Comparison of ENCODE assay signal across 8 cellular contexts in the genomic region with DNA sequence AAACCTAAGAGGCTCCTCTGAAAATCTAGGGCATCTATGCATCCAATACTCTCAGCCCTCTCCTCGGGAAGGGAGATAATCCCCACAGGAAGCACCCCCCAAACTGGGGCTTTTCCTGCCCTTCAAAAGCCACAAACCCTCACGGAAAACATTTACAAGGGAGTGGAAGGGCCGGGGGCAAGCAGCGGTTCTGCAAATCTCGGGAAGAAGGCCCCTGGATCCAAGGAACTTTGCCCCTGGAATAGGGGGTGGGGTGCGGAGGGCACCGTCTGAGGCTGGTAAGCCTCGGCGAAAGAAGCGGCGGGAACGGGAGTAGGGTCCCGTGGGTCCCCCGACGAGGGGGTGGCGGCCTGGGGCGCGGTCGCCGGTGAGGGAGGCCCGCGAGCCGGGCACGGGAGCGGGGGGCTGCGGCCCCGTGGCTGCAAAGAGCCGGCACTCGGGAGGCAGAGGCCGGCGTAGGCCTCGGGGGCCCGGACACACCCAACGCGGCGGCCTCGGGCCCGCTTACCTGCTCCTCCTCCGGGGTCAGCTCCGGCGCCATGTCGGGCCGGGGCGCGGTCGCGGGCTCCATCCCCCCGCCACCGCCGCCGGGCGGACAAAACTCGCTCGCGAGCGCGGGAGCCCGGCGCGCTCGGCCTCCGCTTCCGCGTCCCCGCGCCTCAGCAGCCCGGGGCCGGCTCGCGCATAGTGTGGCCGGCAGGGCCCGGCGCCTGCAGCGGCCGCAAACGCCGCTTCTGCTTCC. TPM values are rescaled to one million over a fixed set of nuclear protein-coding genes. Genes with fewer than 3 reads are reported as not detected.
DNase-seq lines count a peak whose midpoint lies in the region; ATAC-seq and TF ChIP-seq lines count a peak whose summit lies in the region.

No MANE protein-coding gene starts in this region.

- H3K36me3 Mint-ChIP-seq in activated T-helper 1 cell treated with anti-CD3 and anti-CD28 coated beads, Interleukin-12 subunit alpha, Interleukin-12 subunit beta, Interleukin-2, Interleukin-4 antibody, amounts not matched to agents 30 ng/mL and 10 ng/mL and 1 ng/mL, durations not matched to agents 14 hours and 24 hours and 36 hours (ENCODE audit: low read depth), result peaks cover 12% of the 10 kb centered on the region

- H3K4me3 ChIP-seq in MG63, result peak overlapping the region; percentile 68
- peak overlapping the region; percentile 85 for H3K4me3 ChIP-seq in fibroblast of villous mesenchyme (ENCODE audit: low read depth, low read length)
- peak overlapping the region; percentile 83 to 86 for H3K4me3 ChIP-seq in neutrophil (ENCODE audit: low read depth in 1 of 2, low read length in 1 of 2)

- intact Hi-C loops in activated T-helper 1 cell treated with anti-CD3 and anti-CD28 coated beads, Interleukin-12 subunit alpha, Interleukin-12 subunit beta, Interleukin-2, Interleukin-4 antibody, amounts not matched to agents 30 ng/mL and 10 ng/mL and 1 ng/mL, durations not matched to agents 14 hours and 24 hours and 36 hours (cut with micrococcal nuclease), result loop anchor here (2.0 to 10.0 kb wide), 3 partner anchors 64 to 234 kb away; no protein-coding TSS in a partner anchor

- peaks cover 9% of the 10 kb centered on the region for H3K36me3 ChIP-seq in MG63
- no peaks in the 10 kb centered on the region for H3K36me3 ChIP-seq in neutrophil

- H3K9me3 Mint-ChIP-seq in activated T-helper 1 cell treated with anti-CD3 and anti-CD28 coated beads, Interleukin-12 subunit alpha, Interleukin-12 subunit beta, Interleukin-2, Interleukin-4 antibody, amounts not matched to agents 30 ng/mL and 10 ng/mL and 1 ng/mL, durations not matched to agents 14 hours and 24 hours and 36 hours, result no peaks in the 10 kb centered on the region

- H3K9me3 ChIP-seq in MG63, result no peaks in the 10 kb centered on the region
- no peaks in the 10 kb centered on the region for H3K9me3 ChIP-seq in neutrophil

- ATAC-seq in GM18907 (IDR thresholded peaks at IDR 0.05; ENCODE audit: unreplicated experiment), result peak; percentile 43

- in situ Hi-C loops in ACHN (cut with HindIII; ENCODE audit: low pct_ligation_motif_present, low pct_unique_long_range_greater_than_20kb, low sequenced_read_pairs), result no loop called here

- H3K27me3 ChIP-seq in MG63 (no peaks in the 10 kb centered on the region), neutrophil (no peaks in the 10 kb centered on the region)

- peak overlapping the region; percentile 91 for H3K27ac Mint-ChIP-seq in activated T-helper 1 cell treated with anti-CD3 and anti-CD28 coated beads, Interleukin-12 subunit alpha, Interleukin-12 subunit beta, Interleukin-2, Interleukin-4 antibody, amounts not matched to agents 30 ng/mL and 10 ng/mL and 1 ng/mL, durations not matched to agents 14 hours and 24 hours and 36 hours

- peak overlapping the region; percentile 95 for H3K4me3 Mint-ChIP-seq in activated T-helper 1 cell treated with anti-CD3 and anti-CD28 coated beads, Interleukin-12 subunit alpha, Interleukin-12 subunit beta, Interleukin-2, Interleukin-4 antibody, amounts not matched to agents 30 ng/mL and 10 ng/mL and 1 ng/mL, durations not matched to agents 14 hours and 24 hours and 36 hours

- TF ChIP-seq CTCF in fibroblast of villous mesenchyme (IDR thresholded peaks at IDR 0.05; ENCODE audit: insufficient read depth, low read depth, low read length) (no peak), neutrophil (IDR thresholded peaks at IDR 0.05) (peak; percentile 9)

- peaks cover 32% of the 10 kb centered on the region for H3K4me1 Mint-ChIP-seq in activated T-helper 1 cell treated with anti-CD3 and anti-CD28 coated beads, Interleukin-12 subunit alpha, Interleukin-12 subunit beta, Interleukin-2, Interleukin-4 antibody, amounts not matched to agents 30 ng/mL and 10 ng/mL and 1 ng/mL, durations not matched to agents 14 hours and 24 hours and 36 hours (ENCODE audit: low read depth)

- no peaks in the 10 kb centered on the region for H3K27me3 Mint-ChIP-seq in activated T-helper 1 cell treated with anti-CD3 and anti-CD28 coated beads, Interleukin-12 subunit alpha, Interleukin-12 subunit beta, Interleukin-2, Interleukin-4 antibody, amounts not matched to agents 30 ng/mL and 10 ng/mL and 1 ng/mL, durations not matched to agents 14 hours and 24 hours and 36 hours (ENCODE audit: insufficient read depth)

- H3K4me1 ChIP-seq in neutrophil (ENCODE audit: control insufficient read depth in 1 of 2, insufficient read depth in 1 of 2, low read depth in 1 of 2, low read length in 1 of 2), result peaks cover 28 to 30% of the 10 kb centered on the region in 2 experiments

- DNase-seq in ACHN (peak; percentile 22), MG63 (peak; percentile 35), fibroblast of villous mesenchyme (ENCODE audit: low read depth) (no peak), NCI-H510A treated with DMSO at 0.1 percent for 48 hours (lab: John Stamatoyannopoulos, UW) (no peak), NCI-H1436 (lab: John Stamatoyannopoulos, UW) (no peak)
- peak; percentile 24 for DNase-seq in activated T-helper 1 cell treated with anti-CD3 and anti-CD28 coated beads, Interleukin-12 subunit alpha, Interleukin-12 subunit beta, Interleukin-2, Interleukin-4 antibody, amounts not matched to agents 30 ng/mL and 10 ng/mL and 1 ng/mL, durations not matched to agents 14 hours and 24 hours and 36 hours (ENCODE audit: low spot score)

- peak overlapping the region; percentile 90 for H3K27ac ChIP-seq in neutrophil

RNA-seq across cellular contexts. Expression of a gene that starts 0.7 kb away (rescaled TPM):
- 11.3 and 17.6 TPM in 2 replicates for total RNA-seq in MG63 (2014; rRNA removed; shearing (Covaris generic); ENCODE audit: low replicate concordance)
- 28.0 and 31.7 TPM in 2 replicates for total RNA-seq in activated T-helper 1 cell treated with anti-CD3 and anti-CD28 coated beads, Interleukin-12 subunit alpha, Interleukin-12 subunit beta, Interleukin-2, Interleukin-4 antibody, amounts not matched to agents 30 ng/mL and 10 ng/mL and 1 ng/mL, durations not matched to agents 14 hours and 24 hours and 36 hours
- 23.5 and 32.4 TPM in 2 replicates for total RNA-seq in fibroblast of villous mesenchyme

RNA-seq across cellular contexts. Expression of a gene that starts 47.1 kb away (rescaled TPM):
- total RNA-seq in MG63 (2014; rRNA removed; shearing (Covaris generic); ENCODE audit: low replicate concordance), result 42.5 and 58.5 TPM in 2 replicates
- total RNA-seq in activated T-helper 1 cell treated with anti-CD3 and anti-CD28 coated beads, Interleukin-12 subunit alpha, Interleukin-12 subunit beta, Interleukin-2, Interleukin-4 antibody, amounts not matched to agents 30 ng/mL and 10 ng/mL and 1 ng/mL, durations not matched to agents 14 hours and 24 hours and 36 hours, result 30.8 and 34.1 TPM in 2 replicates
- 18.7 and 28.1 TPM in 2 replicates for total RNA-seq in fibroblast of villous mesenchyme

Comparison
In these comparisons a context has a peak if more than half of its experiments do, and no peak if none do; other contexts are left out.
1. DNase-seq: peak in ACHN (single experiment), MG63 (single experiment) and activated T-helper 1 cell treated with anti-CD3 and anti-CD28 coated beads, Interleukin-12 subunit alpha, Interleukin-12 subunit beta, Interleukin-2, Interleukin-4 antibody, amounts not matched to agents 30 ng/mL and 10 ng/mL and 1 ng/mL, durations not matched to agents 14 hours and 24 hours and 36 hours (single experiment); none in fibroblast of villous mesenchyme (single experiment), NCI-H510A treated with DMSO at 0.1 percent for 48 hours (single experiment) and NCI-H1436 (single experiment).
2. Peak in every context shown above with its lines, with median percentiles within 50 percentile points of each other: H3K4me3 ChIP-seq.